18 cellular contexts compared by ENCODE assay signal in the genomic region with DNA sequence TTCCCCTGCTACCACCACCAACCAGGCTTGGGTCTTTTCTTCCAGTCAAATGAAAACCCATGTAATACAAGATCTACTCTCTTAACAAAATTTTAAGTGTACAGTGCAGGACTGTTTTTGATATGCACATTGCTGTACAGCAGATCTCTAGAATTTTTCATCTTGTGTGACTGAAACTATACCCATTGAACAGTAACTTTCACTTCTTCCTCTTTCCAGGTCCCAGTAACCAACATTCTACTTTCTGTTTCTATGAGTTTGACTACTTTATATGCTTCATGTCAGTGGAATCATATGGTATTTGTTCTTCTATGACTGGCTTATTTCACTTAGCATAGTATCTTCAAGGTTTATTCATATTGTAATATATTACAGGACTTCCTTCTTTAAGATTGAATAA. TPM values are rescaled to one million over a fixed set of nuclear protein-coding genes. Genes with fewer than 3 reads are reported as not detected.
DNase-seq lines count a peak whose midpoint lies in the region; ATAC-seq and TF ChIP-seq lines count a peak whose summit lies in the region.
"Had no signal": no experiment of that assay in that cellular context is flagged by ENCODE, and none has a peak within 500 bp of the region (broad histone marks: within the 10 kb centered on the region; RNA-seq: fewer than 3 reads in every experiment).

No MANE protein-coding gene starts in this region.

- no peaks in the 10 kb centered on the region for H3K9me3 ChIP-seq in vagina
- H3K9me3 ChIP-seq: testis had no signal

- no peak for TF ChIP-seq CTCF in vagina (IDR thresholded peaks at IDR 0.05)

- H3K36me3 ChIP-seq in vagina: no peaks in the 10 kb centered on the region
- H3K36me3 ChIP-seq: cardiac muscle cell had no signal

- intact Hi-C loops in sciatic nerve (cut with DNase I) (no loop called here), vagina (cut with DNase I) (no loop called here)

- no peak for DNase-seq in NCI-H146 treated with DMSO at 0.1 percent for 48 hours (lab: John Stamatoyannopoulos, UW; ENCODE audit: unreplicated experiment)
- no peak for DNase-seq in sciatic nerve (ENCODE audit: low spot score)
- no peak for DNase-seq in vagina (ENCODE audit: extremely low spot score in 2 of 2)
- no peak for DNase-seq in HK-2 (ENCODE audit: unreplicated experiment)
- DNase-seq: activated gamma-delta T cell, C1 segment of cervical spinal cord, GF-D8, HCEC 1CT, Kasumi-1, NCI-H510A, testis had no signal

- H3K27ac ChIP-seq in vagina: no peak overlapping the region
- H3K27ac ChIP-seq: cardiac muscle cell, epithelial cell of prostate, testis had no signal

- H3K4me1 ChIP-seq in vagina: no peaks in the 10 kb centered on the region
- H3K4me1 ChIP-seq: testis had no signal

- ATAC-seq in GM18511 (IDR thresholded peaks at IDR 0.05; ENCODE audit: unreplicated experiment) (peak; percentile 96), GM21381 (IDR thresholded peaks at IDR 0.05; ENCODE audit: unreplicated experiment) (peak; percentile 93), HG02973 (IDR thresholded peaks at IDR 0.05; ENCODE audit: unreplicated experiment) (peak; percentile 98), HG03575 (IDR thresholded peaks at IDR 0.05; ENCODE audit: extremely low read depth, insufficient number of reproducible peaks, low FRiP score, unreplicated experiment) (peak; percentile 98), sciatic nerve (no peak)

- H3K4me3 ChIP-seq in vagina: no peak overlapping the region
- H3K4me3 ChIP-seq: cardiac muscle cell, testis had no signal

- H3K27me3 ChIP-seq in vagina: no peaks in the 10 kb centered on the region
- H3K27me3 ChIP-seq: testis had no signal

- TF ChIP-seq POLR2A in vagina (IDR thresholded peaks at IDR 0.05): no peak

RNA-seq across cellular contexts. Expression of a gene that starts 45.3 kb away (rescaled TPM):
- total RNA-seq in sciatic nerve (6.6 TPM), vagina (1.5 TPM)
- total RNA-seq: SK-MEL-5 had no signal
